Comparison of ENCODE assay signal across 17 cellular contexts in genomic region chr18:58150772-58151171, GRCh38.
DNase-seq lines count a peak whose midpoint lies in the region; ATAC-seq, FAIRE-seq and TF ChIP-seq lines count a peak whose summit lies in the region.
"Had no signal": no experiment of that assay in that cellular context is flagged by ENCODE, and none has a peak within 500 bp of the region (broad histone marks: within the 10 kb centered on the region; RNA-seq: fewer than 3 reads in every experiment).

No MANE protein-coding gene starts in this region.

- peak overlapping the region; percentile 83 for H2BK12ac ChIP-seq in trophoblast cell (ENCODE audit: low read length)

- no peak overlapping the region for H2AFZ ChIP-seq in HepG2 (ENCODE audit: low read length)
- H2AFZ ChIP-seq in trophoblast cell (ENCODE audit: insufficient read depth, low read length, poor library complexity): no peak overlapping the region
- H2AFZ ChIP-seq: GM23248 had no signal

- no peak overlapping the region for H4K12ac ChIP-seq in trophoblast cell (ENCODE audit: low read depth, low read length)

- H3K36me3 ChIP-seq in liver (ENCODE audit: control insufficient read depth in 4 of 4, insufficient read depth in 3 of 4, low read depth in 1 of 4, low read length in 3 of 4) (no peaks in the 10 kb centered on the region), HepG2 (replicated peaks in 1 of 2; ENCODE audit: control insufficient read depth in 1 of 2, insufficient read depth in 2 of 2, low read length in 2 of 2) (no peaks in the 10 kb centered on the region), trophoblast cell (ENCODE audit: control insufficient read depth in 1 of 2, insufficient read depth in 2 of 2, low read length in 2 of 2) (no peaks in the 10 kb centered on the region)
- H3K36me3 ChIP-seq: BLaER1, HAP-1 had no signal

- TF ChIP-seq CTCF in liver (IDR thresholded peaks at IDR 0.05; ENCODE audit: low read depth, low read length, missing input control) (no peak), HepG2 (CRISPR knock-in tag; IDR thresholded peaks at IDR 0.05) (no peak)

- CTCF ChIA-PET in HepG2 (lab: Yijun Ruan, JAX; ENCODE audit: low intra/inter-chr PET ratio, low total read pairs): no interaction called here

- ATAC-seq in HepG2: no peak
- peak; percentile 77 for ATAC-seq in left lobe of liver
- no peak for ATAC-seq in GM21576 (IDR thresholded peaks at IDR 0.05; ENCODE audit: unreplicated experiment)
- ATAC-seq: CD8-positive, alpha-beta T cell had no signal

- in situ Hi-C loops in HepG2 (cut with HindIII; ENCODE audit: extremely low pct_ligation_motif_present, low pct_unique_long_range_greater_than_20kb): no loop called here

- POLR2A ChIA-PET in HepG2 (lab: Yijun Ruan, JAX): no interaction called here

- no peak for TF ChIP-seq POLR2A in HepG2 (IDR thresholded peaks at IDR 0.05; ENCODE audit: insufficient read depth in 1 of 2, low read depth in 2 of 2, low read length in 2 of 2)

- no TSS peak for BruUV-seq in HepG2 (replicated peaks; lab: Mats Ljungman, UMichigan)

- peak overlapping the region; percentile 66 for H2AK5ac ChIP-seq in trophoblast cell (ENCODE audit: low read length)

- TF ChIP-seq EP300 in HepG2 (IDR thresholded peaks at IDR 0.05; ENCODE audit: low read depth in 2 of 2, low read length in 2 of 2) (no peak), HepG2 (CRISPR knock-in tag; IDR thresholded peaks at IDR 0.05; ENCODE audit: borderline replicate concordance) (no peak)

- H3K9me3 ChIP-seq in liver (ENCODE audit: control insufficient read depth in 4 of 4, low read length in 3 of 4): no peaks in the 10 kb centered on the region
- no peaks in the 10 kb centered on the region for H3K9me3 ChIP-seq in HepG2 (ENCODE audit: low read length)
- H3K9me3 ChIP-seq in trophoblast cell (ENCODE audit: insufficient read depth, low read depth, low read length): peaks cover 2% of the 10 kb centered on the region
- H3K9me3 ChIP-seq: BLaER1, HAP-1 had no signal

- H4K20me1 ChIP-seq in HepG2 (ENCODE audit: insufficient read depth, low read length): no peaks in the 10 kb centered on the region

- no peak for FAIRE-seq in HepG2 (lab: Jason Lieb, UNC)
- FAIRE-seq: GM12891, GM19239 had no signal

- H3K4ac ChIP-seq in trophoblast cell (ENCODE audit: low read depth, low read length): peak overlapping the region; percentile 64

- peak overlapping the region; percentile 58 for H4K91ac ChIP-seq in trophoblast cell (ENCODE audit: low read depth, low read length)

- no peak overlapping the region for H3K27ac ChIP-seq in liver (ENCODE audit: low read depth in 1 of 2, low read length in 2 of 2)
- H3K27ac ChIP-seq in HepG2 (ENCODE audit: extremely low read length, insufficient read depth, low read length): no peak overlapping the region
- H3K27ac ChIP-seq in trophoblast cell (ENCODE audit: low read depth, low read length): no peak overlapping the region
- H3K27ac ChIP-seq: BLaER1, GM23248 had no signal

- WGBS in liver: 74% methylated on average over 4 of the region's 4 CpGs
- WGBS in HepG2 (ENCODE audit: low lambda C conversion rate): no CpG with 5 or more reads among the region's 4 CpGs
- no CpG with 5 or more reads among the region's 4 CpGs for WGBS in trophoblast cell (ENCODE audit: extremely low coverage, insufficient coverage, insufficient read length)

- H3K27me3 ChIP-seq in liver (ENCODE audit: control insufficient read depth in 4 of 4, insufficient read depth in 4 of 4, low read length in 3 of 4): no peaks in the 10 kb centered on the region
- no peaks in the 10 kb centered on the region for H3K27me3 ChIP-seq in HepG2 (ENCODE audit: control insufficient read depth in 1 of 2, insufficient read depth in 2 of 2, low read length in 2 of 2)
- no peaks in the 10 kb centered on the region for H3K27me3 ChIP-seq in trophoblast cell (ENCODE audit: insufficient read depth, low read length)
- H3K27me3 ChIP-seq: BLaER1 had no signal

- H3K9ac ChIP-seq in liver (ENCODE audit: low read depth in 1 of 2, low read length in 2 of 2) (no peak overlapping the region), HepG2 (ENCODE audit: insufficient read depth, low read depth, low read length) (no peak overlapping the region), trophoblast cell (ENCODE audit: low read length) (no peak overlapping the region)
- H3K9ac ChIP-seq: BLaER1, GM23248 had no signal

- H3K4me1 ChIP-seq in liver (ENCODE audit: control insufficient read depth in 4 of 4, insufficient read depth in 4 of 4, low read length in 3 of 4) (peaks cover 0 to 13% (median 2%) of the 10 kb centered on the region in 4 donors), HepG2 (ENCODE audit: insufficient read depth, low read length) (peaks cover 50% of the 10 kb centered on the region), trophoblast cell (ENCODE audit: control insufficient read depth in 1 of 2, insufficient read depth in 2 of 2, low read length in 2 of 2) (peaks cover 17 to 21% of the 10 kb centered on the region in 2 experiments)
- H3K4me1 ChIP-seq: BLaER1, HAP-1 had no signal

- H3K4me2 ChIP-seq in HepG2 (ENCODE audit: low read depth, low read length) (no peak overlapping the region), trophoblast cell (ENCODE audit: low read length) (no peak overlapping the region)
- H3K4me2 ChIP-seq: BLaER1 had no signal

- H2BK5ac ChIP-seq in trophoblast cell (ENCODE audit: low read depth, low read length, poor library complexity): peak overlapping the region; percentile 40

- H3K79me2 ChIP-seq in HepG2 (ENCODE audit: insufficient read depth, low read length) (peaks cover 20% of the 10 kb centered on the region), trophoblast cell (ENCODE audit: control insufficient read depth, insufficient read depth, low read length, poor library complexity) (peaks cover 1% of the 10 kb centered on the region)

- H2BK120ac ChIP-seq in trophoblast cell (ENCODE audit: insufficient read depth, low read length, poor library complexity): peak overlapping the region; percentile 81

- H3K14ac ChIP-seq in trophoblast cell (ENCODE audit: low read length): peak overlapping the region; percentile 52

- DNase-seq in HepG2 (ENCODE audit: low spot score) (no peak), left lobe of liver (ENCODE audit: low spot score) (peak; percentile 49), trophoblast cell (no peak), NCI-H2171 treated with DMSO at 0.1 percent for 48 hours (lab: John Stamatoyannopoulos, UW) (no peak), GM03348 (ENCODE audit: low spot score) (no peak), HuH-7 (ENCODE audit: low spot score) (no peak)
- DNase-seq: 8988T; Calu3; CD8-positive, alpha-beta T cell; DMS79 treated with DMSO at 0.1 percent for 48 hours; GM23248 had no signal

- H4K8ac ChIP-seq in trophoblast cell (ENCODE audit: low read depth, low read length): peak overlapping the region; percentile 44

- TF ChIP-seq RAD21 in liver (IDR thresholded peaks at IDR 0.05) (no peak), HepG2 (CRISPR knock-in tag; IDR thresholded peaks at IDR 0.05) (no peak)

- peaks cover 14% of the 10 kb centered on the region for H3K79me1 ChIP-seq in trophoblast cell (ENCODE audit: low read length)

- no peak overlapping the region for H3K23ac ChIP-seq in trophoblast cell (ENCODE audit: low read length)

- H3K18ac ChIP-seq in trophoblast cell (ENCODE audit: low read length): peak overlapping the region; percentile 79

- intact Hi-C loops in HepG2 (cut with micrococcal nuclease; ENCODE audit: unreplicated experiment): no loop called here

- H3K4me3 ChIP-seq in liver (ENCODE audit: low read depth in 1 of 3, low read length in 3 of 3) (no peak overlapping the region), HepG2 (replicated peaks in 1 of 3; ENCODE audit: insufficient read depth in 1 of 3, low read depth in 2 of 3, low read length in 3 of 3) (no peak overlapping the region), trophoblast cell (ENCODE audit: low read depth, low read length) (no peak overlapping the region)
- H3K4me3 ChIP-seq: BLaER1, GM23248, HAP-1 had no signal

TF ChIP-seq in HepG2, 621 proteins besides CTCF, POLR2A, EP300 and RAD21:
- TF ChIP-seq ZNF556 (CRISPR knock-in tag; IDR thresholded peaks at IDR 0.05; ENCODE audit: borderline replicate concordance): no peak
- TF ChIP-seq MAFG (CRISPR knock-in tag; IDR thresholded peaks at IDR 0.05): no peak
- TF ChIP-seq HNRNPUL1 (IDR thresholded peaks at IDR 0.05; ENCODE audit: low read depth, low read length): no peak
- no peak for TF ChIP-seq CENPBD1 (CRISPR knock-in tag; IDR thresholded peaks at IDR 0.05; ENCODE audit: borderline replicate concordance, low read depth)
- no peak for TF ChIP-seq SETDB1 (CRISPR knock-in tag; IDR thresholded peaks at IDR 0.05; ENCODE audit: borderline replicate concordance)
- no peak for TF ChIP-seq ZNF24 (IDR thresholded peaks at IDR 0.05)
- no peak for TF ChIP-seq AGO2 (optimal IDR thresholded peaks at IDR 0.05; ENCODE audit: low read depth, low read length)
- TF ChIP-seq STAT6 (CRISPR knock-in tag; IDR thresholded peaks at IDR 0.05; ENCODE audit: borderline replicate concordance): no peak
- no peak for TF ChIP-seq MED8 (CRISPR knock-in tag; IDR thresholded peaks at IDR 0.05; ENCODE audit: insufficient replicate concordance)
- TF ChIP-seq ZNF839 (CRISPR knock-in tag; IDR thresholded peaks at IDR 0.05; ENCODE audit: borderline replicate concordance): no peak
